In the genomic region with DNA sequence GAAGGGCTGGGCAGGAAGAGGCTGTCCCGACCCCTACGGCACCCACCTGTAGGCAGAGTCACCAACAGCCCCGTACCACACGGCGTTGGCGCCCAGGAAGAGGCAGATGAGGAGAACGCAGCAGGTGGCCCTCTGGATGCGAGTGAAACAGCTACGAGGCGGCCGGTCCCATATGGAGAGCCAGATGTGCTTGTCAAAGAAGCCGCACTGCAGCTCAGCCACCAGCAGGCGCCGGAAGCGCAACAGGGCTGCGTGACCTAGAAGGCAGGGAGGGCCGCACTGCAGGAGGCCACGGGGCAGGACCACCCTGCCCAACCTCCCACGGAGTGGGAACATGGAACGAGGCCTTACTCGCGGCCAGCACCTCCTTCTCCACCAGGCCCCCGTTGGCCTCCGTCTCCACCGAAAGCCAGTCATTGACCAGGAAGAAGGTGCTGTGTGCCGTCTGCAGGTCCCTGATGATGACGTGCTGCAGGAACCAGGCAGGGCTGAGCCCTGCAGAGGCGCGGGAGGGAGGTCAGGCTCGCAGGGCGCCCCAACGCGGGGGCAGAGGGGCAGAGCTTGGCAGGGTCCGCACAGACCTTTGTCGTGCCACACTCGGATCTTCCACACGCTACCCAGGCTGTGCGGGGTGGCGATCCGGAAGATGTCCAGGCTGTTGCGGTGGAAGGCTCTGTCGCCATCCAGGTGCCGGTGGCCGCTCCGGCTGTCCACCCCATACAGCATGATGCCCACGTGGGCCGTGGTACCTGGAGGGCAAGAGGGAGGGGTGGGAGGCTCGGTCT, we compare ENCODE assay signal across 7 cellular contexts. TPM values are rescaled to one million over a fixed set of nuclear protein-coding genes. Genes with fewer than 3 reads are reported as not detected.
A peak's percentile ranks its signal among the peaks of the same experiment; 100 is the strongest.
DNase-seq lines count a peak whose midpoint lies in the region; ATAC-seq, FAIRE-seq and TF ChIP-seq lines count a peak whose summit lies in the region.
"Not testable (repeated sequence)": the region's sequence is repeated elsewhere in the genome, so short reads cannot be mapped to it uniquely, and the experiment has no call there.

No MANE protein-coding gene starts in this region.

- H3K4me1 Mint-ChIP-seq in activated CD8-positive, alpha-beta memory T cell treated with anti-CD3 and anti-CD28 coated beads, Interleukin-2, amount 10 ng/mL, durations not matched to agents 7 days and 5 days, result not testable (repeated sequence)

- not testable (repeated sequence) for H3K27me3 ChIP-seq in HepG2 (ENCODE audit: control insufficient read depth in 1 of 2, insufficient read depth in 2 of 2, low read length in 2 of 2); suprapubic skin; upper lobe of right lung

- intact Hi-C loops in HepG2 (cut with micrococcal nuclease; ENCODE audit: unreplicated experiment); posterior vena cava (cut with DNase I); upper lobe of right lung (cut with DNase I): not testable (repeated sequence)

- not testable (repeated sequence) for H3K36me3 Mint-ChIP-seq in activated CD8-positive, alpha-beta memory T cell treated with anti-CD3 and anti-CD28 coated beads, Interleukin-2, amount 10 ng/mL, durations not matched to agents 7 days and 5 days

- not testable (repeated sequence) for H3K9ac ChIP-seq in HepG2 (ENCODE audit: insufficient read depth, low read depth, low read length)

- H3K9me3 ChIP-seq in HepG2 (ENCODE audit: low read length); suprapubic skin; upper lobe of right lung: not testable (repeated sequence)

- ATAC-seq in activated CD8-positive, alpha-beta memory T cell treated with anti-CD3 and anti-CD28 coated beads, Interleukin-2, amount 10 ng/mL, durations not matched to agents 7 days and 5 days; HepG2; upper lobe of right lung: not testable (repeated sequence)

- not testable (repeated sequence) for H3K27ac ChIP-seq in HepG2 (ENCODE audit: extremely low read length, insufficient read depth, low read length); suprapubic skin; upper lobe of right lung

- TF ChIP-seq CTCF in HepG2 (CRISPR knock-in tag; IDR thresholded peaks at IDR 0.05), result peak; percentile 31
- not testable (repeated sequence) for TF ChIP-seq CTCF in suprapubic skin (IDR thresholded peaks at IDR 0.05); upper lobe of right lung (IDR thresholded peaks at IDR 0.05)

- not testable (repeated sequence) for H3K9me3 Mint-ChIP-seq in activated CD8-positive, alpha-beta memory T cell treated with anti-CD3 and anti-CD28 coated beads, Interleukin-2, amount 10 ng/mL, durations not matched to agents 7 days and 5 days (ENCODE audit: low read depth)

- H4K20me1 ChIP-seq in HepG2 (ENCODE audit: insufficient read depth, low read length), result not testable (repeated sequence)

- TF ChIP-seq POLR2A in HepG2 (IDR thresholded peaks at IDR 0.05; ENCODE audit: insufficient read depth in 1 of 2, low read depth in 2 of 2, low read length in 2 of 2); suprapubic skin (IDR thresholded peaks at IDR 0.05): not testable (repeated sequence)

- 90% methylated on average over 11 of the region's 48 CpGs for WGBS in HepG2 (ENCODE audit: low lambda C conversion rate)
- whole genome bisulfite sequencing in suprapubic skin, result 81% methylated on average over 11 of the region's 48 CpGs

- not testable (repeated sequence) for H3K36me3 ChIP-seq in HepG2 (replicated peaks in 1 of 2; ENCODE audit: control insufficient read depth in 1 of 2, insufficient read depth in 2 of 2, low read length in 2 of 2); upper lobe of right lung
- H3K36me3 ChIP-seq in suprapubic skin, result peaks cover 40% of the 10 kb centered on the region

- H3K4me3 Mint-ChIP-seq in activated CD8-positive, alpha-beta memory T cell treated with anti-CD3 and anti-CD28 coated beads, Interleukin-2, amount 10 ng/mL, durations not matched to agents 7 days and 5 days, result not testable (repeated sequence)

- CTCF ChIA-PET in activated CD8-positive, alpha-beta memory T cell treated with anti-CD3 and anti-CD28 coated beads, Interleukin-2, amount 10 ng/mL, durations not matched to agents 7 days and 5 days (lab: Charles Lee); HepG2 (lab: Yijun Ruan, JAX; ENCODE audit: low intra/inter-chr PET ratio, low total read pairs): not testable (repeated sequence)

- not testable (repeated sequence) for H3K27ac Mint-ChIP-seq in activated CD8-positive, alpha-beta memory T cell treated with anti-CD3 and anti-CD28 coated beads, Interleukin-2, amount 10 ng/mL, durations not matched to agents 7 days and 5 days

- TF ChIP-seq EP300 in HepG2 (IDR thresholded peaks at IDR 0.05; ENCODE audit: low read depth in 2 of 2, low read length in 2 of 2); HepG2 (CRISPR knock-in tag; IDR thresholded peaks at IDR 0.05; ENCODE audit: borderline replicate concordance); suprapubic skin (IDR thresholded peaks at IDR 0.05): not testable (repeated sequence)

- peak; percentile 30 for DNase-seq in activated CD8-positive, alpha-beta memory T cell treated with anti-CD3 and anti-CD28 coated beads, Interleukin-2, amount 10 ng/mL, durations not matched to agents 7 days and 5 days
- DNase-seq in islet precursor cell (peak; percentile 11), mesenteric fat pad (ENCODE audit: low spot score) (peak; percentile 41), posterior vena cava (ENCODE audit: low spot score) (peak; percentile 29), suprapubic skin (ENCODE audit: low spot score in 2 of 2) (peak; percentile 29 to 31), upper lobe of right lung (peak; percentile 40)
- DNase-seq in HepG2 (ENCODE audit: low spot score), result not testable (repeated sequence)

- not testable (repeated sequence) for BruUV-seq in HepG2 (replicated peaks; lab: Mats Ljungman, UMichigan)

- not testable (repeated sequence) for FAIRE-seq in HepG2 (lab: Jason Lieb, UNC)

- H3K4me2 ChIP-seq in HepG2 (ENCODE audit: low read depth, low read length), result not testable (repeated sequence)

- H3K4me1 ChIP-seq in HepG2 (ENCODE audit: insufficient read depth, low read length); suprapubic skin; upper lobe of right lung: not testable (repeated sequence)

- not testable (repeated sequence) for H3K79me2 ChIP-seq in HepG2 (ENCODE audit: insufficient read depth, low read length)

- not testable (repeated sequence) for H3K4me3 ChIP-seq in HepG2 (replicated peaks in 1 of 3; ENCODE audit: insufficient read depth in 1 of 3, low read depth in 2 of 3, low read length in 3 of 3); suprapubic skin; upper lobe of right lung

- not testable (repeated sequence) for H3K27me3 Mint-ChIP-seq in activated CD8-positive, alpha-beta memory T cell treated with anti-CD3 and anti-CD28 coated beads, Interleukin-2, amount 10 ng/mL, durations not matched to agents 7 days and 5 days

- POLR2A ChIA-PET in HepG2 (lab: Yijun Ruan, JAX), result not testable (repeated sequence)

- not testable (repeated sequence) for H2AFZ ChIP-seq in HepG2 (ENCODE audit: low read length)

- in situ Hi-C loops in HepG2 (cut with HindIII; ENCODE audit: extremely low pct_ligation_motif_present, low pct_unique_long_range_greater_than_20kb), result not testable (repeated sequence)

- TF ChIP-seq RAD21 in HepG2 (CRISPR knock-in tag; IDR thresholded peaks at IDR 0.05), result not testable (repeated sequence)

RNA-seq across cellular contexts. Expression of a gene that starts 33.8 kb away (rescaled TPM):
- total RNA-seq in activated CD8-positive, alpha-beta memory T cell treated with anti-CD3 and anti-CD28 coated beads, Interleukin-2, amount 10 ng/mL, durations not matched to agents 7 days and 5 days, result 10 to 100 TPM; 25.5 to 39.4 TPM
- total RNA-seq in HepG2 (2016; rRNA removed; fragmentation: Illumina TruSeq; extraction: Trizol), result 67.0 and 101 TPM in 2 replicates
- total RNA-seq in HepG2 (2016; cell fraction: cytosol; rRNA removed; fragmentation: Illumina TruSeq; extraction: Trizol; ENCODE audit: low read depth), result 4.5 and 7.2 TPM in 2 replicates
- total RNA-seq in HepG2 (2016; cell fraction: insoluble cytoplasmic fraction; rRNA removed; fragmentation: Illumina TruSeq; extraction: Trizol), result 66.8 and 102 TPM in 2 replicates
- total RNA-seq in HepG2 (2016; cell fraction: membrane; rRNA removed; fragmentation: Illumina TruSeq; extraction: Trizol), result 13.9 and 15.7 TPM in 2 replicates
- total RNA-seq in HepG2 (2016; cell fraction: nucleus; rRNA removed; fragmentation: Illumina TruSeq; extraction: Trizol), result 48.4 and 52.4 TPM in 2 replicates
- polyA plus RNA-seq in HepG2 (2011; rRNA removed), result 43.5 and 45.8 TPM in 2 replicates
- polyA plus RNA-seq in HepG2 (2011; cell fraction: cytosol; rRNA removed), result 20.4 and 34.2 TPM in 2 replicates
- 25.0 and 25.7 TPM in 2 replicates for polyA plus RNA-seq in HepG2 (2011; cell fraction: nucleus; rRNA removed)
- polyA plus RNA-seq in HepG2 (2012), result 38.3 and 41.0 TPM in 2 replicates
- polyA plus RNA-seq in HepG2 (2016; cell fraction: cytosol; fragmentation: Illumina TruSeq; extraction: Trizol; ENCODE audit: low read depth), result 1.9 and 2.1 TPM in 2 replicates
- polyA plus RNA-seq in HepG2 (2016; cell fraction: insoluble cytoplasmic fraction; fragmentation: Illumina TruSeq; extraction: Trizol; ENCODE audit: low read depth), result 73.5 and 79.0 TPM in 2 replicates
- polyA plus RNA-seq in HepG2 (2016; cell fraction: membrane; fragmentation: Illumina TruSeq; extraction: Trizol; ENCODE audit: low read depth), result 5.8 and 6.6 TPM in 2 replicates
- polyA plus RNA-seq in HepG2 (2016; cell fraction: nucleus; fragmentation: Illumina TruSeq; extraction: Trizol; ENCODE audit: insufficient read depth, low read depth), result 64.5 and 64.7 TPM in 2 replicates
- 42.6 and 47.9 TPM in 2 replicates for polyA minus RNA-seq in HepG2 (2011; rRNA and poly(A)+ RNA removed; ENCODE audit: low replicate concordance)
- polyA minus RNA-seq in HepG2 (2011; cell fraction: cytosol; rRNA and poly(A)+ RNA removed), result 36.9 and 45.0 TPM in 2 replicates
- polyA minus RNA-seq in HepG2 (2011; cell fraction: nucleus; rRNA and poly(A)+ RNA removed), result 42.0 and 45.3 TPM in 2 replicates
- 44.9 TPM for total RNA-seq in mesenteric fat pad
- 10 to 100 TPM; 21.5 to 24.3 TPM for total RNA-seq in posterior vena cava
- 10 to 100 TPM; 20.0 to 30.1 (median 23.5) TPM for total RNA-seq in suprapubic skin
- total RNA-seq in upper lobe of right lung, result 27.6 TPM
